ENCODE assay signal across 14 cellular contexts in the genomic region with DNA sequence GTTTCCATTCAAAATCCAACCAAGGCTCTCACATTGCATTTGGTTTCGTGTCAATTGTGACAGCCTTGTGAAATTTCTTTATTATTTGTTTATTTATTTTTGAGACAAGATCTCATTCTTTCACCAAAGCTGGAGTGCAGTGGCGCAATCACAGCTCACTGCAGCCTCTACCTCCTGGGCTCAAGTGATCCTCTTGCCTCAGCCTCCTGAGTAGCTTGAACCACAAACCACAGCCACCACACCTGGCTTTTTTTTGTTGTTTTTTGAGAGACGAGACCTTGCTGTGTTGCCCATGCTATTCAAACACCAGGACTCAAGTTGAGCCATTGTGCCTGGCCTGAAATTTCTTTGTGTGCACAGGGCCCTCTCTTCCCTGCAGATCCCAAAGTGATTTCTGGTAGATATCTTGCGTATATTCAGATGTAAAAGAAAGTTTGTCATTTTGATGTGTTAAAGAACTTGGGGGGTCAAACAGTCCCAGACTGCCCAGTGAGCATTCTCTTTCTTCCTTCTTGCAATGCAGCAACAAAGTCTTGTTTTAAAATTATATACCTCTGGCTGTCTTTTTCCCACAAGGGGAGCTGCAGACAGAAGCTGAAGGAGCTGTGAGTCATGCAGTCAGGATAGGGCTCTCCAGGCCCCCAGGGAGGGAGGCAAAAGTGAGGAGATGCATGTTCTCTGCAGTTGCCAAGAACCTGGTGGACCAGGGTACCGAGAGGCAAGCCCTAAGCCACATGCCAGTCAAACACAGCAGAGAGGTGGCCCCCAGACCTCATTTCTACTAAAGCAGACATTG. TPM values are rescaled to one million over a fixed set of nuclear protein-coding genes. Genes with fewer than 3 reads are reported as not detected.
A peak's percentile ranks its signal among the peaks of the same experiment; 100 is the strongest.
DNase-seq lines count a peak whose midpoint lies in the region; ATAC-seq and TF ChIP-seq lines count a peak whose summit lies in the region.
"Had no signal": no experiment of that assay in that cellular context is flagged by ENCODE, and none has a peak within 500 bp of the region (broad histone marks: within the 10 kb centered on the region; RNA-seq: fewer than 3 reads in every experiment).

No MANE protein-coding gene starts in this region.

- H3F3A ChIP-seq in GM23248 (ENCODE audit: insufficient read depth) = no peaks in the 10 kb centered on the region

- no peaks in the 10 kb centered on the region for H3K9me3 Mint-ChIP-seq in nephron progenitor cell
- H3K9me3 Mint-ChIP-seq: IgD-negative memory B cell; T-helper 2 cell treated with Interferon-gamma antibody and Interleukin-4, amounts not matched to agents 5 μg/mL and 100 μg/mL, for 36 hours had no signal

- no peaks in the 10 kb centered on the region for H3K36me3 ChIP-seq in GM23248 (ENCODE audit: low read depth)
- H3K36me3 ChIP-seq in thyroid gland = no peaks in the 10 kb centered on the region

- H3K4me3 ChIP-seq in GM23248 (no peak overlapping the region), fibroblast of pulmonary artery (replicated peaks; ENCODE audit: low read depth, low read length) (no peak overlapping the region), thyroid gland (replicated peaks in 1 of 3) (no peak overlapping the region)
- H3K4me3 ChIP-seq: skin epidermis had no signal

- H3K79me2 ChIP-seq in GM23248 (ENCODE audit: insufficient read depth) = no peaks in the 10 kb centered on the region

- H3K4me1 ChIP-seq in GM23248 (ENCODE audit: insufficient read depth) = no peaks in the 10 kb centered on the region
- H3K4me1 ChIP-seq in thyroid gland = no peaks in the 10 kb centered on the region

- no peak overlapping the region for H2AFZ ChIP-seq in GM23248

- H3K27ac Mint-ChIP-seq in nephron progenitor cell = no peak overlapping the region
- H3K27ac Mint-ChIP-seq: T-helper 2 cell treated with Interferon-gamma antibody and Interleukin-4, amounts not matched to agents 5 μg/mL and 100 μg/mL, for 36 hours had no signal

- H3K36me3 Mint-ChIP-seq in nephron progenitor cell (ENCODE audit: low read depth) = no peaks in the 10 kb centered on the region
- H3K36me3 Mint-ChIP-seq: IgD-negative memory B cell had no signal

- WGBS in GM23248 (ENCODE audit: low coverage in 1 of 2, low lambda C conversion rate in 2 of 2, missing lambda C conversion rate in 2 of 2), 2 experiments = 68 to 73% methylated on average over 5 of the region's 5 CpGs
- WGBS in thyroid gland, 2 donors = 71 to 81% methylated on average over 5 of the region's 5 CpGs

- H3K27me3 ChIP-seq in GM23248 (replicated peaks; ENCODE audit: insufficient read depth) = no peaks in the 10 kb centered on the region
- H3K27me3 ChIP-seq in thyroid gland = no peaks in the 10 kb centered on the region

- intact Hi-C loops in thyroid gland (cut with DNase I) = no loop called here

- peak; percentile 85 for ATAC-seq in SK-N-SH treated with all-trans-retinoic acid at 6 μM for 48 hours

- DNase-seq in A172 (ENCODE audit: low spot score) (peak; percentile 51), GM23248 (peak; percentile 80), fibroblast of pulmonary artery (ENCODE audit: low read depth) (peak; percentile 52), nephron progenitor cell (no peak), thyroid gland (no peak), SKM-1 treated with dmso at 0.1 percent for 144 hours (lab: John Stamatoyannopoulos, UW; ENCODE audit: unreplicated experiment) (no peak)
- no peak for DNase-seq in central memory CD4-positive, alpha-beta T cell
- DNase-seq: amniotic stem cell, NCI-H2029 treated with DMSO at 0.1 percent for 48 hours, trophoblast cell had no signal

- no peaks in the 10 kb centered on the region for H3K27me3 Mint-ChIP-seq in nephron progenitor cell (ENCODE audit: low read depth, poor library complexity)

- no peak overlapping the region for H3K4me3 Mint-ChIP-seq in nephron progenitor cell
- H3K4me3 Mint-ChIP-seq: IgD-negative memory B cell; T-helper 2 cell treated with Interferon-gamma antibody and Interleukin-4, amounts not matched to agents 5 μg/mL and 100 μg/mL, for 36 hours had no signal

- peak; percentile 38 for TF ChIP-seq CTCF in fibroblast of pulmonary artery (IDR thresholded peaks at IDR 0.05; ENCODE audit: low read length, missing control alignments)
- TF ChIP-seq CTCF in nephron progenitor cell (IDR thresholded peaks at IDR 0.05) = no peak
- no peak for TF ChIP-seq CTCF in thyroid gland (IDR thresholded peaks at IDR 0.05)

- TF ChIP-seq POLR2A in thyroid gland (IDR thresholded peaks at IDR 0.05) = no peak

- H4K20me1 ChIP-seq in GM23248 (ENCODE audit: insufficient read depth) = no peaks in the 10 kb centered on the region

- H3K9me2 ChIP-seq in GM23248 (ENCODE audit: insufficient read depth) = no peaks in the 10 kb centered on the region

- no peaks in the 10 kb centered on the region for H3K9me3 ChIP-seq in GM23248 (ENCODE audit: low read depth)
- H3K9me3 ChIP-seq in thyroid gland = no peaks in the 10 kb centered on the region

- H3K4me1 Mint-ChIP-seq in nephron progenitor cell = peaks cover 12% of the 10 kb centered on the region

- H3K9ac ChIP-seq in GM23248 = no peak overlapping the region

- H3K4me2 ChIP-seq in GM23248 (ENCODE audit: unreplicated experiment) = no peak overlapping the region

- no peak overlapping the region for H3K27ac ChIP-seq in GM23248
- H3K27ac ChIP-seq in thyroid gland = no peak overlapping the region
- H3K27ac ChIP-seq: skin epidermis had no signal

- in situ Hi-C loops in GM23248 (cut with MboI) = no loop called here

TF ChIP-seq in SK-N-SH treated with all-trans-retinoic acid at 6 μM for 48 hours, 23 proteins besides CTCF, POLR2A, EP300 and RAD21 (continues in another document):
- TF ChIP-seq, protein P1, sequence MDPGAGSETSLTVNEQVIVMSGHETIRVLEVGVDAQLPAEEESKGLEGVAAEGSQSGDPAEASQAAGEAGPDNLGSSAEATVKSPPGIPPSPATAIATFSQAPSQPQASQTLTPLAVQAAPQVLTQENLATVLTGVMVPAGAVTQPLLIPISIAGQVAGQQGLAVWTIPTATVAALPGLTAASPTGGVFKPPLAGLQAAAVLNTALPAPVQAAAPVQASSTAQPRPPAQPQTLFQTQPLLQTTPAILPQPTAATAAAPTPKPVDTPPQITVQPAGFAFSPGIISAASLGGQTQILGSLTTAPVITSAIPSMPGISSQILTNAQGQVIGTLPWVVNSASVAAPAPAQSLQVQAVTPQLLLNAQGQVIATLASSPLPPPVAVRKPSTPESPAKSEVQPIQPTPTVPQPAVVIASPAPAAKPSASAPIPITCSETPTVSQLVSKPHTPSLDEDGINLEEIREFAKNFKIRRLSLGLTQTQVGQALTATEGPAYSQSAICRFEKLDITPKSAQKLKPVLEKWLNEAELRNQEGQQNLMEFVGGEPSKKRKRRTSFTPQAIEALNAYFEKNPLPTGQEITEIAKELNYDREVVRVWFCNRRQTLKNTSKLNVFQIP (CRISPR knock-in tag; IDR thresholded peaks at IDR 0.05; ENCODE audit: borderline replicate concordance, low read depth) = no peak
- TF ChIP-seq RARB (CRISPR knock-in tag; IDR thresholded peaks at IDR 0.05) (no peak), ZFP3 (CRISPR knock-in tag; IDR thresholded peaks at IDR 0.05) (no peak), ZFP30 (CRISPR knock-in tag; IDR thresholded peaks at IDR 0.05) (no peak), OSR1 (CRISPR knock-in tag; IDR thresholded peaks at IDR 0.05) (no peak), SNAI2 (CRISPR knock-in tag; IDR thresholded peaks at IDR 0.05) (no peak), ISL1 (CRISPR knock-in tag; IDR thresholded peaks at IDR 0.05) (no peak), TOX (CRISPR knock-in tag; IDR thresholded peaks at IDR 0.05; ENCODE audit: borderline replicate concordance) (no peak), ZC3H10 (CRISPR knock-in tag; IDR thresholded peaks at IDR 0.05) (no peak), TCF4 (CRISPR knock-in tag; IDR thresholded peaks at IDR 0.05; ENCODE audit: borderline replicate concordance) (no peak), ZNF70 (CRISPR knock-in tag; IDR thresholded peaks at IDR 0.05) (no peak), GLIS3 (CRISPR knock-in tag; IDR thresholded peaks at IDR 0.05) (no peak)
- TF ChIP-seq, protein P2, sequence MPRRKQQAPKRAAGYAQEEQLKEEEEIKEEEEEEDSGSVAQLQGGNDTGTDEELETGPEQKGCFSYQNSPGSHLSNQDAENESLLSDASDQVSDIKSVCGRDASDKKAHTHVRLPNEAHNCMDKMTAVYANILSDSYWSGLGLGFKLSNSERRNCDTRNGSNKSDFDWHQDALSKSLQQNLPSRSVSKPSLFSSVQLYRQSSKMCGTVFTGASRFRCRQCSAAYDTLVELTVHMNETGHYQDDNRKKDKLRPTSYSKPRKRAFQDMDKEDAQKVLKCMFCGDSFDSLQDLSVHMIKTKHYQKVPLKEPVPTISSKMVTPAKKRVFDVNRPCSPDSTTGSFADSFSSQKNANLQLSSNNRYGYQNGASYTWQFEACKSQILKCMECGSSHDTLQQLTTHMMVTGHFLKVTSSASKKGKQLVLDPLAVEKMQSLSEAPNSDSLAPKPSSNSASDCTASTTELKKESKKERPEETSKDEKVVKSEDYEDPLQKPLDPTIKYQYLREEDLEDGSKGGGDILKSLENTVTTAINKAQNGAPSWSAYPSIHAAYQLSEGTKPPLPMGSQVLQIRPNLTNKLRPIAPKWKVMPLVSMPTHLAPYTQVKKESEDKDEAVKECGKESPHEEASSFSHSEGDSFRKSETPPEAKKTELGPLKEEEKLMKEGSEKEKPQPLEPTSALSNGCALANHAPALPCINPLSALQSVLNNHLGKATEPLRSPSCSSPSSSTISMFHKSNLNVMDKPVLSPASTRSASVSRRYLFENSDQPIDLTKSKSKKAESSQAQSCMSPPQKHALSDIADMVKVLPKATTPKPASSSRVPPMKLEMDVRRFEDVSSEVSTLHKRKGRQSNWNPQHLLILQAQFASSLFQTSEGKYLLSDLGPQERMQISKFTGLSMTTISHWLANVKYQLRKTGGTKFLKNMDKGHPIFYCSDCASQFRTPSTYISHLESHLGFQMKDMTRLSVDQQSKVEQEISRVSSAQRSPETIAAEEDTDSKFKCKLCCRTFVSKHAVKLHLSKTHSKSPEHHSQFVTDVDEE (CRISPR knock-in tag; IDR thresholded peaks at IDR 0.05) = no peak
- TF ChIP-seq, protein P3, sequence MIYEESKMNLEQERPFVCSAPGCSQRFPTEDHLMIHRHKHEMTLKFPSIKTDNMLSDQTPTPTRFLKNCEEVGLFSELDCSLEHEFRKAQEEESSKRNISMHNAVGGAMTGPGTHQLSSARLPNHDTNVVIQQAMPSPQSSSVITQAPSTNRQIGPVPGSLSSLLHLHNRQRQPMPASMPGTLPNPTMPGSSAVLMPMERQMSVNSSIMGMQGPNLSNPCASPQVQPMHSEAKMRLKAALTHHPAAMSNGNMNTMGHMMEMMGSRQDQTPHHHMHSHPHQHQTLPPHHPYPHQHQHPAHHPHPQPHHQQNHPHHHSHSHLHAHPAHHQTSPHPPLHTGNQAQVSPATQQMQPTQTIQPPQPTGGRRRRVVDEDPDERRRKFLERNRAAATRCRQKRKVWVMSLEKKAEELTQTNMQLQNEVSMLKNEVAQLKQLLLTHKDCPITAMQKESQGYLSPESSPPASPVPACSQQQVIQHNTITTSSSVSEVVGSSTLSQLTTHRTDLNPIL (CRISPR knock-in tag; IDR thresholded peaks at IDR 0.05; ENCODE audit: low read depth) = no peak

RNA-seq across cellular contexts. Expression of a gene that starts 15.5 kb away (rescaled TPM):
- total RNA-seq in A172 (2014; rRNA removed; shearing (Covaris generic)) = 184 and 204 TPM in 2 replicates
- 154 and 161 TPM in 2 replicates for total RNA-seq in GM23248 (2014; rRNA removed; shearing (Covaris generic))
- 70.6 and 75.1 TPM in 2 replicates for polyA plus RNA-seq in GM23248 (2016; fragmentation: Nextera tagmentation; extraction: Ambion mirVana)
- 100 to 1,000 TPM; 127 to 262 (median 197) TPM for total RNA-seq in thyroid gland

Comparison
In these comparisons a context has a peak if more than half of its experiments do, and no peak if none do; other contexts are left out.
1. DNase-seq: peak in A172 (single experiment), GM23248 (single experiment) and fibroblast of pulmonary artery (single experiment); none in nephron progenitor cell (single experiment), thyroid gland (0 of 2), central memory CD4-positive, alpha-beta T cell (single experiment) and SKM-1 treated with dmso at 0.1 percent for 144 hours (single experiment).